11 cellular contexts compared by ENCODE assay signal in the genomic region with DNA sequence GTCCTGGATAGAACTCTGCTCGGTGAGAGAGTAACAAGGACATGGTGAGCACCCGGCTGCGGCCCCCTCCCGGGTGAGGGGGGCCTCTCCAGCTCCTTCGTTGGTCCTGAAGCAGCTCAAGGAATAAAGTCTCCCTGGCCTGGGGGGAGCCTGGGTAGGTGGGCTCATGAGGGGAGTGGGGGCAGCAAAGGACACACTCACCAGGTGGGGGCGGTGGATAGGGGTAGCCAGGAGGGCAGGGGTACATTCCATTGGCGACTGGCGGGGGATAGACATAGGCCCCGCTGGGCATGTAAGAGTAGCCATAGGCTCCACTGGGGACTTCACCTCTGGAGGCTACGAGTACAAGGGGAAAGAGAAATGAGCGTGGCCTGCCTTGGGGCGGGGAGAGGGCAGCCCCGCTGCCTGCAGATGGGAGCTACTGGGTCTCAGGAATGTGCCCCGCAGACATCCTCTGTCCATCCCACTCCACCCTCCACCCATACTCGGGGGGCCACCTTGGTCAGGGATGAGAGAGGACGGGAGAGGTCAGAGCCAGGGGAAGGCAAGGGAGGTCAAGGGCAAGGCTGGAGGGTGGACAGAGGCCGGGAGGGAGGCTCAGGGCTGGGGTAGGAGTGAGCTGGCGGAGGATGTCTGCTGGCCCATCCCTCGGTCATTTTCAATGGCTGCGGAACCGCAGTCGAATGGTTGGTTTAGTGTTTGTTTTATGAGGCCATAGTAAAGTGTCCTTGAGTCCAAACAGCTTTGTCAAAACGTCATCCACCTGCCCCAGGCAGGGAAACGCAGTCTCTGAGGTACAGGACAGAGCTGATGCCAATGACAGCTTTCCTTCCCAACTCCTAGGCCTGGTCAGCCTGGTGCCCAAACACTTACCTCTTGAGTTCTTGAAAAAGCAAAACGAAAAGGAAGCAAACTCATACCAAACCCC. TPM values are rescaled to one million over a fixed set of nuclear protein-coding genes. Genes with fewer than 3 reads are reported as not detected.
DNase-seq lines count a peak whose midpoint lies in the region; FAIRE-seq and TF ChIP-seq lines count a peak whose summit lies in the region.
"Had no signal": no experiment of that assay in that cellular context is flagged by ENCODE, and none has a peak within 500 bp of the region (broad histone marks: within the 10 kb centered on the region; RNA-seq: fewer than 3 reads in every experiment).

No MANE protein-coding gene starts in this region.

- TF ChIP-seq CTCF in HEK293 (tag by site-specific recombination; IDR thresholded peaks at IDR 0.05) (no peak), endodermal cell (conservative IDR thresholded peaks at IDR 0.05) (no peak), prostate gland (IDR thresholded peaks at IDR 0.05) (no peak)

- peaks cover 37% of the 10 kb centered on the region for H3K36me3 ChIP-seq in CD8-positive, alpha-beta memory T cell (ENCODE audit: insufficient read depth, low read length)
- peaks cover 7 to 58% of the 10 kb centered on the region in 2 experiments for H3K36me3 ChIP-seq in HEK293 (ENCODE audit: control insufficient read depth in 2 of 2, insufficient read depth in 1 of 2, low read length in 2 of 2)
- H3K36me3 ChIP-seq in endodermal cell (ENCODE audit: control insufficient read depth, insufficient read depth, low read length) = peaks cover 42% of the 10 kb centered on the region
- H3K36me3 ChIP-seq in prostate gland = peaks cover 33 to 40% of the 10 kb centered on the region in 2 donors

- peaks cover 3 to 76% (median 9%) of the 10 kb centered on the region in 3 donors for H3K36me3 Mint-ChIP-seq in CD8-positive, alpha-beta memory T cell
- H3K36me3 Mint-ChIP-seq in endodermal cell (ENCODE audit: low read depth) = peaks cover 49% of the 10 kb centered on the region

- no peak for DNase-seq in CD8-positive, alpha-beta memory T cell
- DNase-seq in endodermal cell = no peak
- DNase-seq in prostate gland (ENCODE audit: low spot score) = no peak
- no peak for DNase-seq in H54 (ENCODE audit: insufficient read length, low spot score)
- no peak for DNase-seq in putamen (ENCODE audit: low spot score)
- DNase-seq in H4 (ENCODE audit: low spot score) = no peak
- no peak for DNase-seq in RPMI8226
- DNase-seq: KG1, NCI-H187 treated with DMSO at 0.1 percent for 48 hours had no signal

- intact Hi-C loops in prostate gland (cut with DNase I) = no loop called here

- TF ChIP-seq POLR2A in prostate gland (IDR thresholded peaks at IDR 0.05) (no peak), H54 (IDR thresholded peaks at IDR 0.05; ENCODE audit: low read depth, low read length) (no peak)

- CTCF ChIA-PET in CD8-positive, alpha-beta memory T cell (lab: Charles Lee) = interaction anchor here (0.7 to 5.6 kb wide), 22 partner anchors 7 to 94 kb away, joined by 3 to 38 read pairs (median 4); partner anchors contain the start of genes GALK1, TRIM65 and WBP2
- CTCF ChIA-PET in HEK293 (lab: Yijun Ruan, JAX) = interaction anchor here (0.6 to 5.5 kb wide), 25 partner anchors 10 to 630 kb away, joined by 3 to 40 read pairs (median 4); partner anchors contain the start of genes ACOX1, GALK1, TEN1 and TRIM47

- 92 to 96% methylated on average over 12 to 24 of the region's 25 CpGs for WGBS in endodermal cell (ENCODE audit: insufficient coverage in 1 of 2, insufficient read length in 1 of 2), 2 experiments
- 86% methylated on average over 25 of the region's 25 CpGs for WGBS in prostate gland

- H3K27me3 Mint-ChIP-seq in CD8-positive, alpha-beta memory T cell = no peaks in the 10 kb centered on the region
- no peaks in the 10 kb centered on the region for H3K27me3 Mint-ChIP-seq in endodermal cell (ENCODE audit: insufficient read depth)

- H3K9me3 Mint-ChIP-seq in CD8-positive, alpha-beta memory T cell = no peaks in the 10 kb centered on the region
- no peaks in the 10 kb centered on the region for H3K9me3 Mint-ChIP-seq in endodermal cell

- no peaks in the 10 kb centered on the region for H3K27me3 ChIP-seq in CD8-positive, alpha-beta memory T cell (ENCODE audit: insufficient read depth, low read length, poor library complexity, severe bottlenecking)
- H3K27me3 ChIP-seq in endodermal cell (ENCODE audit: control insufficient read depth, insufficient read depth, low read length, poor library complexity, severe bottlenecking) = no peaks in the 10 kb centered on the region
- no peaks in the 10 kb centered on the region for H3K27me3 ChIP-seq in prostate gland (replicated peaks; ENCODE audit: insufficient read depth)

- no peak overlapping the region for H3K27ac ChIP-seq in CD8-positive, alpha-beta memory T cell (ENCODE audit: low read depth, low read length)
- H3K27ac ChIP-seq in HEK293 (ENCODE audit: extremely low read depth, low read depth, low read length) (no peak overlapping the region), endodermal cell (ENCODE audit: low read depth, low read length) (no peak overlapping the region), prostate gland (peak overlapping the region; percentile 3 to 50)
- H3K27ac ChIP-seq: epithelial cell of prostate had no signal

- H3K9me3 ChIP-seq in CD8-positive, alpha-beta memory T cell (ENCODE audit: low read length) = no peaks in the 10 kb centered on the region
- no peaks in the 10 kb centered on the region for H3K9me3 ChIP-seq in HEK293 (ENCODE audit: control insufficient read depth, insufficient read depth, low read depth, low read length)
- H3K9me3 ChIP-seq in endodermal cell (ENCODE audit: control insufficient read depth, low read length) = no peaks in the 10 kb centered on the region
- H3K9me3 ChIP-seq in prostate gland = no peaks in the 10 kb centered on the region

- FAIRE-seq in H54 (lab: Jason Lieb, UNC) = no peak

- POLR2A ChIA-PET in CD8-positive, alpha-beta memory T cell (lab: Charles Lee) = interaction anchor here (0.6 to 1.2 kb wide), 8 partner anchors 9 to 94 kb away, joined by 3 to 7 read pairs (median 3); partner anchors contain the start of gene GALK1
- POLR2A ChIA-PET in HEK293 (lab: Yijun Ruan, JAX) = interaction anchor here (1.3 to 3.2 kb wide), 2 partner anchors 7 to 68 kb away, joined by 6 to 28 read pairs; partner anchors contain the start of gene WBP2

- no peak overlapping the region for H3K9ac ChIP-seq in endodermal cell (ENCODE audit: extremely low read depth, low read length, poor library complexity, severe bottlenecking)

- peak overlapping the region in 2 of 7 donors; percentile 51 to 84 for H3K4me3 Mint-ChIP-seq in CD8-positive, alpha-beta memory T cell
- H3K4me3 Mint-ChIP-seq in endodermal cell = no peak overlapping the region

- H3K27ac Mint-ChIP-seq in CD8-positive, alpha-beta memory T cell = peak overlapping the region; percentile 56 to 95 (median 86)
- peak overlapping the region; percentile 89 for H3K27ac Mint-ChIP-seq in endodermal cell

- H3K4me1 ChIP-seq in CD8-positive, alpha-beta memory T cell (ENCODE audit: insufficient read depth, low read length) = peaks cover 26% of the 10 kb centered on the region
- no peaks in the 10 kb centered on the region; the same call in 1 of the 2 replicates for H3K4me1 ChIP-seq in HEK293 (ENCODE audit: control insufficient read depth, insufficient read depth, low read length)
- no peaks in the 10 kb centered on the region for H3K4me1 ChIP-seq in endodermal cell (ENCODE audit: control insufficient read depth, insufficient read depth, low read length)
- H3K4me1 ChIP-seq in prostate gland (replicated peaks) = peaks cover 16% of the 10 kb centered on the region

- peaks cover 15 to 34% (median 17%) of the 10 kb centered on the region in 3 donors for H3K4me1 Mint-ChIP-seq in CD8-positive, alpha-beta memory T cell
- peaks cover 7% of the 10 kb centered on the region for H3K4me1 Mint-ChIP-seq in endodermal cell

- H3K4me3 ChIP-seq in CD8-positive, alpha-beta memory T cell (ENCODE audit: low read length) = no peak overlapping the region
- H3K4me3 ChIP-seq in HEK293 (ENCODE audit: low read depth, low read length) (no peak overlapping the region), endodermal cell (ENCODE audit: low read length) (no peak overlapping the region), prostate gland (no peak overlapping the region)

RNA-seq across cellular contexts. Expression of gene UNC13D, which starts 3.7 kb away (rescaled TPM):
- 100 to 1,000 TPM; 143 to 154 TPM for total RNA-seq in CD8-positive, alpha-beta memory T cell
- 90.3 TPM for polyA plus RNA-seq in CD8-positive, alpha-beta memory T cell
- 1 to 10 TPM; 6.3 to 6.4 TPM for total RNA-seq in endodermal cell
- polyA plus RNA-seq in endodermal cell (2013, experiment 1 of 2) = 1.1 TPM
- polyA plus RNA-seq in endodermal cell (2013, experiment 2 of 2) = 2.6 TPM
- 10 to 100 TPM in 1 of 2 donors, 1 to 10 TPM in 1; 2.9 to 16.2 TPM for total RNA-seq in prostate gland
- total RNA-seq in H4 (2014; rRNA removed; shearing (Covaris generic)) = 1.9 and 2.9 TPM in 2 replicates

RNA-seq across cellular contexts. Expression of gene WBP2, which starts 7.3 kb away (rescaled TPM):
- 10 to 100 TPM; 47.5 to 53.2 TPM for total RNA-seq in CD8-positive, alpha-beta memory T cell
- polyA plus RNA-seq in CD8-positive, alpha-beta memory T cell = 129 TPM
- total RNA-seq in endodermal cell (10 to 100 TPM; 74.3 to 82.7 TPM), prostate gland (100 to 1,000 TPM in 1 of 2 donors, 10 to 100 TPM in 1; 88.9 to 125 TPM)
- polyA plus RNA-seq in endodermal cell (2013, experiment 1 of 2) = 89.2 TPM
- polyA plus RNA-seq in endodermal cell (2013, experiment 2 of 2) = 87.4 TPM
- 14.8 and 26.3 TPM in 2 replicates for total RNA-seq in H4 (2014; rRNA removed; shearing (Covaris generic))

RNA-seq across cellular contexts. Expression of gene TRIM47, which starts 30.5 kb away (rescaled TPM):
- 10 to 100 TPM; 12.6 to 14.1 TPM for total RNA-seq in CD8-positive, alpha-beta memory T cell
- polyA plus RNA-seq in CD8-positive, alpha-beta memory T cell = 17.6 TPM
- total RNA-seq in endodermal cell (1 to 10 TPM; 1.6 to 2.7 TPM), prostate gland (10 to 100 TPM; 21.3 to 62.9 TPM)
- 1.4 TPM for polyA plus RNA-seq in endodermal cell (2013, experiment 1 of 2)
- 0.62 TPM for polyA plus RNA-seq in endodermal cell (2013, experiment 2 of 2)
- 12.9 and 13.5 TPM in 2 replicates for total RNA-seq in H4 (2014; rRNA removed; shearing (Covaris generic))

RNA-seq across cellular contexts. Expression of gene TRIM65, which starts 48.9 kb away (rescaled TPM):
- total RNA-seq in CD8-positive, alpha-beta memory T cell = 10 to 100 TPM; 34.9 to 35.4 TPM
- polyA plus RNA-seq in CD8-positive, alpha-beta memory T cell = 28.1 TPM
- total RNA-seq in endodermal cell (10 to 100 TPM; 27.4 to 35.3 TPM), prostate gland (10 to 100 TPM; 27.5 to 28.1 TPM)
- 21.3 TPM for polyA plus RNA-seq in endodermal cell (2013, experiment 1 of 2)
- polyA plus RNA-seq in endodermal cell (2013, experiment 2 of 2) = 20.3 TPM
- total RNA-seq in H4 (2014; rRNA removed; shearing (Covaris generic)) = 8.4 and 10.5 TPM in 2 replicates

RNA-seq across cellular contexts. Expression of gene MRPL38, which starts 56.8 kb away (rescaled TPM):
- 100 to 1,000 TPM; 171 to 180 TPM for total RNA-seq in CD8-positive, alpha-beta memory T cell
- 73.1 TPM for polyA plus RNA-seq in CD8-positive, alpha-beta memory T cell
- 100 to 1,000 TPM; 103 to 118 TPM for total RNA-seq in endodermal cell
- 67.6 TPM for polyA plus RNA-seq in endodermal cell (2013, experiment 1 of 2)
- 60.8 TPM for polyA plus RNA-seq in endodermal cell (2013, experiment 2 of 2)
- total RNA-seq in prostate gland = 10 to 100 TPM; 40.3 to 85.6 TPM
- total RNA-seq in H4 (2014; rRNA removed; shearing (Covaris generic)) = 39.1 and 54.0 TPM in 2 replicates

Comparison
In these comparisons a context has a peak if more than half of its experiments do, and no peak if none do; other contexts are left out.
1. H3K27ac ChIP-seq: peak in prostate gland (2 of 2); none in CD8-positive, alpha-beta memory T cell (single experiment), HEK293 (single experiment) and endodermal cell (single experiment).
2. RNA of gene UNC13D, which starts 3.7 kb away (total RNA-seq): 143 to 154 TPM in CD8-positive, alpha-beta memory T cell; 2.9 to 16.2 TPM in prostate gland, 6.3 to 6.4 TPM in endodermal cell and 1.9 to 2.9 TPM in H4; every median in the first group is over 4 times any median in the second.